Comparison of ENCODE assay signal across 8 cellular contexts in genomic region chr3:53880396-53881345, GRCh38. TPM values are rescaled to one million over a fixed set of nuclear protein-coding genes. Genes with fewer than 3 reads are reported as not detected.
A peak's percentile ranks its signal among the peaks of the same experiment; 100 is the strongest.
DNase-seq lines count a peak whose midpoint lies in the region; ATAC-seq and FAIRE-seq lines count a peak whose summit lies in the region.

No MANE protein-coding gene starts in this region.

- H3K9ac ChIP-seq in SK-N-MC (ENCODE audit: insufficient read length): peak overlapping the region; percentile 85

- no peak overlapping the region for H3K27ac ChIP-seq in SK-N-MC

- H3K36me3 ChIP-seq in SK-N-MC (ENCODE audit: insufficient read depth, low read length): peaks cover 21% of the 10 kb centered on the region

- no peaks in the 10 kb centered on the region for H3K9me3 ChIP-seq in SK-N-MC (ENCODE audit: low read depth, low read length)

- no peak for FAIRE-seq in frontal cortex (lab: Jason Lieb, UNC)

- H3K4me3 ChIP-seq in GM08714 (ENCODE audit: low read length) (peak overlapping the region; percentile 99), SK-N-MC (peak overlapping the region; percentile 84)

- DNase-seq in SK-N-MC (ENCODE audit: low read depth, low spot score) (no peak), fibroblast of peridontal ligament (ENCODE audit: extremely low read depth) (peak; percentile 31), renal cortical epithelial cell (ENCODE audit: low read depth) (peak; percentile 50), mesenteric fat pad (ENCODE audit: low spot score) (no peak), frontal cortex (ENCODE audit: low spot score in 2 of 2) (no peak)

- ATAC-seq in GM18861 (IDR thresholded peaks at IDR 0.05; ENCODE audit: unreplicated experiment) (no peak), GM19023 (IDR thresholded peaks at IDR 0.05; ENCODE audit: unreplicated experiment) (no peak)

RNA-seq across cellular contexts. Expression of gene ACTR8, which starts 1.3 kb away (rescaled TPM):
- total RNA-seq in renal cortical epithelial cell (46.4 and 47.2 TPM in 2 replicates), mesenteric fat pad (19.5 TPM), frontal cortex (57.5 TPM)

RNA-seq across cellular contexts. Expression of gene SELENOK, which starts 11.0 kb away (rescaled TPM):
- 17.4 and 32.3 TPM in 2 replicates for total RNA-seq in renal cortical epithelial cell
- total RNA-seq in mesenteric fat pad: 40.5 TPM
- total RNA-seq in frontal cortex: 68.5 TPM

RNA-seq across cellular contexts. Expression of gene IL17RB, which starts 34.3 kb away (rescaled TPM):
- total RNA-seq in renal cortical epithelial cell: 1.4 and 10.9 TPM in 2 replicates
- not detected for total RNA-seq in mesenteric fat pad
- total RNA-seq in frontal cortex: 1.6 TPM

RNA-seq across cellular contexts. Expression of gene CHDH, which starts 34.5 kb away (rescaled TPM):
- total RNA-seq in renal cortical epithelial cell (4.9 and 5.2 TPM in 2 replicates), mesenteric fat pad (1.4 TPM), frontal cortex (1.2 TPM)

Comparison
In these comparisons a context has a peak if more than half of its experiments do, and no peak if none do; other contexts are left out.
1. DNase-seq: peak in fibroblast of peridontal ligament (single experiment) and renal cortical epithelial cell (single experiment); none in SK-N-MC (single experiment), mesenteric fat pad (single experiment) and frontal cortex (0 of 2).